ENCODE assay signal across 9 cellular contexts in genomic region chr9:104993291-104993963, GRCh38.
DNase-seq lines count a peak whose midpoint lies in the region; ATAC-seq and TF ChIP-seq lines count a peak whose summit lies in the region.
"Had no signal": no experiment of that assay in that cellular context is flagged by ENCODE, and none has a peak within 500 bp of the region (broad histone marks: within the 10 kb centered on the region; RNA-seq: fewer than 3 reads in every experiment).

No MANE protein-coding gene starts in this region.

- DNase-seq in AG04449 (ENCODE audit: low read depth, low spot score): no peak
- DNase-seq in LHCN-M2 (ENCODE audit: low read depth): peak; percentile 71
- peak; percentile 79 for DNase-seq in lower lobe of right lung
- DNase-seq in HT-29 (ENCODE audit: low spot score): no peak
- DNase-seq in NOMO-1 treated with DMSO at 0.1 percent for 48 hours (lab: John Stamatoyannopoulos, UW; ENCODE audit: unreplicated experiment): no peak

- CTCF ChIA-PET in AG04449 (lab: Yijun Ruan, JAX): interaction anchor here (1.1 to 1.6 kb wide), 2 partner anchors 12 to 164 kb away, joined by 4 read pairs; no protein-coding TSS in a partner anchor

- H3K27me3 ChIP-seq in ectodermal cell (ENCODE audit: control insufficient read depth, insufficient read depth, low read length, poor library complexity, severe bottlenecking) (no peaks in the 10 kb centered on the region), lower lobe of right lung (ENCODE audit: low read depth) (no peaks in the 10 kb centered on the region)

- POLR2A ChIA-PET in AG04449 (lab: Yijun Ruan, JAX): interaction anchor here (1.0 kb wide), 1 partner anchor 10 kb away, joined by 3 read pairs; no protein-coding TSS in a partner anchor

- intact Hi-C loops in lower lobe of right lung (cut with DNase I): no loop called here

- peaks cover 24% of the 10 kb centered on the region for H3K4me1 ChIP-seq in ectodermal cell (ENCODE audit: control insufficient read depth, insufficient read depth, low read length)
- H3K4me1 ChIP-seq in lower lobe of right lung: peaks cover 38% of the 10 kb centered on the region

- H3K27ac ChIP-seq in ectodermal cell (ENCODE audit: insufficient read depth, low read depth, low read length, poor library complexity, severe bottlenecking) (peak overlapping the region; percentile 95), lower lobe of right lung (peak overlapping the region; percentile 90), temporal lobe (ENCODE audit: low read depth, low read length) (peak overlapping the region; percentile 63)

- no peak for TF ChIP-seq CTCF in AG04449 (IDR thresholded peaks at IDR 0.05; ENCODE audit: insufficient read depth, low read length, missing control alignments)
- no peak for TF ChIP-seq CTCF in lower lobe of right lung (IDR thresholded peaks at IDR 0.05)

- no peaks in the 10 kb centered on the region for H3K36me3 ChIP-seq in ectodermal cell (ENCODE audit: control insufficient read depth, insufficient read depth, low read length)
- H3K36me3 ChIP-seq in lower lobe of right lung: no peaks in the 10 kb centered on the region

- WGBS in ectodermal cell, 2 experiments: 1 to 2% methylated on average over 9 of the region's 9 CpGs

- H3K9me3 ChIP-seq in ectodermal cell (ENCODE audit: control insufficient read depth, low read length): no peaks in the 10 kb centered on the region
- no peaks in the 10 kb centered on the region for H3K9me3 ChIP-seq in lower lobe of right lung

- H3K4me3 ChIP-seq in AG04449 (ENCODE audit: low read depth, low read length) (peak overlapping the region; percentile 12; the same call in 1 of the 2 replicates), ectodermal cell (ENCODE audit: insufficient read depth, low read depth, low read length) (peak overlapping the region; percentile 8), lower lobe of right lung (no peak overlapping the region)
- H3K4me3 ChIP-seq: GM12878 had no signal

- peak; percentile 64 to 74 for ATAC-seq in lower lobe of right lung
- no peak for ATAC-seq in HG02981 (IDR thresholded peaks at IDR 0.05; ENCODE audit: unreplicated experiment)
- ATAC-seq: GM12878 had no signal

Comparison
In these comparisons a context has a peak if more than half of its experiments do, and no peak if none do; other contexts are left out.
1. DNase-seq: peak in LHCN-M2 (single experiment) and lower lobe of right lung (single experiment); none in AG04449 (single experiment), HT-29 (single experiment) and NOMO-1 treated with DMSO at 0.1 percent for 48 hours (single experiment).
2. Peak in every context shown above with its lines, with median percentiles within 50 percentile points of each other: H3K27ac ChIP-seq.